Comparison of ENCODE assay signal across 1 cellular context in genomic region chr4:147808447-147808846, GRCh38.
TF ChIP-seq lines count a peak whose summit lies in the region.

No MANE protein-coding gene starts in this region.

TF ChIP-seq in GM23338, 12 proteins besides CTCF, POLR2A, EP300 and RAD21:
- TF ChIP-seq ETS1 (IDR thresholded peaks at IDR 0.05) (no peak), EZH2 (IDR thresholded peaks at IDR 0.05; ENCODE audit: low read depth, unreplicated experiment) (no peak), CREB1 (CRISPR knock-in tag; IDR thresholded peaks at IDR 0.05; ENCODE audit: low read depth) (no peak), POLR2AphosphoS5 (IDR thresholded peaks at IDR 0.05; ENCODE audit: low read depth) (no peak), EZH2phosphoT487 (IDR thresholded peaks at IDR 0.05; ENCODE audit: unreplicated experiment) (no peak), JUNB (IDR thresholded peaks at IDR 0.05; ENCODE audit: unreplicated experiment) (no peak), STAT1 (IDR thresholded peaks at IDR 0.05; ENCODE audit: unreplicated experiment) (no peak), NANOG (IDR thresholded peaks at IDR 0.05; ENCODE audit: borderline replicate concordance) (no peak), ZNF331 (CRISPR knock-in tag; IDR thresholded peaks at IDR 0.05; ENCODE audit: low read depth) (no peak), ZNF114 (CRISPR knock-in tag; IDR thresholded peaks at IDR 0.05) (no peak), REST (IDR thresholded peaks at IDR 0.05; ENCODE audit: unreplicated experiment) (no peak), ZNF462 (CRISPR knock-in tag; IDR thresholded peaks at IDR 0.05) (no peak)
